8 cellular contexts compared by ENCODE assay signal in the genomic region with DNA sequence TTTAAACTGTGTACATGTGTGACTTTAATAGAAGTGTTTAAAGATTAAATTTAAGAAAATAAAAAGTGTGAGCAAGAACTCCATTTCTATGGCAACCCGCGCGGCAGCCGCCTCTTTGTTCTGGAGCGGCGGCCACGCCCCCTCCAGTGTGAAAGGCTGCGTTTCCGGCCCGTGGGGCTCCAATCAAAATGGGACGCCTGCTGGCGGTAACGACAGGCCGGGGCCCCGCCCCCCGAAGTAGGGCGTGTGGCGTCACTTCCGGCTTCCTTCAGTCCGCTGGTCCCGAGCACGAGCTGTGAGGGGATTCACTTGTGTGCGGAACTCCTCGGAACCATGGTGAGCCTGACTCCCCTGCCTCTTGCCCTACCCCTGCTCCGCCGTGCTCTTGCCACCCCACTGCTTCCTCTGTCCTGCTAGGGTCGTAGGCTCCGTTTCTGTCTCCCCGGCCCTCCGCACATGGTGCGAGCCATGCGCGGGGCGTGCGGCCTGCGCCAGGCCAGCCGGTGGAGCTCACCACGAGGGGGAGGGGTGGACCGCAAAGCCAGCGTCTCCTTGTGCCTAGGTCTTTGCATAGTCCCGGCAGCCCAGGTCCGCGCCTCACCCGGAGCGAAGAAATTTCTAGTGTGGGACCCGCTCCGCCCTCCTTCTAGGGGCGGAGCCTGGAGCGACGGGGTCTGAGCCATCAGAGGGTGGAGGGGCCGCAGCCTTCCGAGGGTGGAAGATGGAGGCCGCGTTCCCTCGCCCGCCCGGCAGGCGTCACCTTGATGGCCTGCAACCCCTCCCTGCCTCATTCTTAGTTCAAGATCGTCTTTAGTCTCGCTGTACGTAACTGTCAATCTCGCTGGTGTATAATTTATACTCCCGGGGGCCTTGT. TPM values are rescaled to one million over a fixed set of nuclear protein-coding genes. Genes with fewer than 3 reads are reported as not detected.
DNase-seq lines count a peak whose midpoint lies in the region; ATAC-seq and TF ChIP-seq lines count a peak whose summit lies in the region.

A gene (plus strand): TSS at position 271 of the 874 bp plus-strand sequence. CDS start 63 bp downstream, at position 334.

- intact Hi-C loops in T-helper 2 cell treated with Interferon-gamma antibody and Interleukin-4, amounts not matched to agents 100 ng/mL and 5 ng/mL, for 36 hours (cut with micrococcal nuclease) = loop anchor here (1.0 to 5.0 kb wide), 10 partner anchors 15 to 973 kb away; a partner anchor contains a TSS
- intact Hi-C loops in uterus (cut with DNase I; ENCODE audit: low total_unique reads) = loop anchor here (10.0 kb wide), 1 partner anchor 111 kb away; a partner anchor contains a TSS

- ATAC-seq in GM18502 (IDR thresholded peaks at IDR 0.05; ENCODE audit: poor library complexity, unreplicated experiment) = peak; percentile 97
- peak; percentile 97 for ATAC-seq in HG02970 (IDR thresholded peaks at IDR 0.05; ENCODE audit: low FRiP score, unreplicated experiment)

- H3K4me3 ChIP-seq in right atrium auricular region (peak within 1 kb of the TSS; percentile 84 to 98), uterus (peak within 1 kb of the TSS; percentile 83 to 98)

- H3K36me3 ChIP-seq in right atrium auricular region (peaks cover 37% of the 10 kb centered on the region), uterus (no peaks in the 10 kb centered on the region)

- TF ChIP-seq POLR2A in uterus (IDR thresholded peaks at IDR 0.05) = peak; percentile 53 to 86

- H3K27me3 ChIP-seq in right atrium auricular region = no peaks in the 10 kb centered on the region
- H3K27me3 ChIP-seq in uterus = no peaks in the 10 kb centered on the region

- peaks cover 0 to 17% of the 10 kb centered on the region in 2 donors for H3K4me1 ChIP-seq in right atrium auricular region
- H3K4me1 ChIP-seq in uterus = no peaks in the 10 kb centered on the region

- H3K27ac ChIP-seq in right atrium auricular region (peak within 1 kb of the TSS; percentile 91 to 93), uterus (peak within 1 kb of the TSS; percentile 78 to 84)

- DNase-seq in NCI-H187 treated with DMSO at 0.1 percent for 48 hours (lab: John Stamatoyannopoulos, UW) = peak; percentile 77
- DNase-seq in anterior cingulate cortex (lab: John Stamatoyannopoulos, UW) = peak; percentile 65 to 99 (median 93)
- peak; percentile 97 for DNase-seq in right atrium auricular region (ENCODE audit: low spot score)
- peak; percentile 85 for DNase-seq in pulmonary artery endothelial cell (ENCODE audit: low read depth, low spot score)
- DNase-seq in uterus = peak; percentile 96

- peak in 1 of 2 donors; percentile 39 for TF ChIP-seq CTCF in right atrium auricular region (IDR thresholded peaks at IDR 0.05)
- peak in 2 of 4 experiments; percentile 10 to 28 for TF ChIP-seq CTCF in uterus (IDR thresholded peaks at IDR 0.05)

- H3K9me3 ChIP-seq in right atrium auricular region (no peaks in the 10 kb centered on the region), uterus (no peaks in the 10 kb centered on the region)

RNA-seq across cellular contexts. Expression of the gene that starts here (rescaled TPM):
- 252 and 259 TPM in 2 replicates for total RNA-seq in T-helper 2 cell treated with Interferon-gamma antibody and Interleukin-4, amounts not matched to agents 100 ng/mL and 5 ng/mL, for 36 hours
- total RNA-seq in right atrium auricular region (100 to 1,000 TPM in 1 of 2 donors, 10 to 100 TPM in 1; 71.4 to 104 TPM), pulmonary artery endothelial cell (298 and 500 TPM in 2 replicates), uterus (100 to 1,000 TPM in 3 of 4 donors, 10 to 100 TPM in 1; 59.1 to 200 (median 152) TPM)

Comparison
In these comparisons a context has a peak if more than half of its experiments do, and no peak if none do; other contexts are left out.
1. Peak in every context shown above with its lines: DNase-seq, ATAC-seq, H3K4me3 ChIP-seq and H3K27ac ChIP-seq.